1 cellular context compared by ENCODE assay signal in the genomic region with DNA sequence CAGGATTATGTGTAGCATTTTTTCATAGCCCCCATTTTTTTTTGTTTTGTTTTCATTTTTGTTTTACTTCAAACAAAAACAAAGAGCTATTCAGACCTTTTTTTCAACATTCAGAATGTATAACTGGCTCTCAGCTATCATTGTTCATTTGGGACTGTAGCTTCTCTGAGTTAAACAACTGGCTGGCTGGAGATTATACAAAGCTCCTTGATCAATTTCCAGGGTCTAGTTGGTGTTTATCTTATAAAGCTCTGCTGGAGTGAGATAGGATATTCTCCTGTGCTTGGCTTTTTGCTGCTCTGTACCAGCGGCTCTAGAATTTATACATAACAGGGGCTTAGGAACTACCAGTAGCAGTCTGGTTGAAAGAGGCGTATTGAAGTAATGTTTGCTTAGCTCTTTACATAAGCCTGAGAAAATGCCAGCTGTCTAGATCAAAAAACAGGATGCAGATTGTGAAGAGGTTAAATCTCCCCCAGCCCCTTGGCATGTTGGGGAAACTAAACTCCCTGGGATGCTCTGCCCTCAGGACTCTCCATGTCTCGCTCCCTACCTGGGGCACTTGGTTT.
TF ChIP-seq lines count a peak whose summit lies in the region.

No MANE protein-coding gene starts in this region.

TF ChIP-seq in WTC11, 78 proteins besides CTCF, POLR2A, EP300 and RAD21 (continued from another document):
- TF ChIP-seq, protein P1, sequence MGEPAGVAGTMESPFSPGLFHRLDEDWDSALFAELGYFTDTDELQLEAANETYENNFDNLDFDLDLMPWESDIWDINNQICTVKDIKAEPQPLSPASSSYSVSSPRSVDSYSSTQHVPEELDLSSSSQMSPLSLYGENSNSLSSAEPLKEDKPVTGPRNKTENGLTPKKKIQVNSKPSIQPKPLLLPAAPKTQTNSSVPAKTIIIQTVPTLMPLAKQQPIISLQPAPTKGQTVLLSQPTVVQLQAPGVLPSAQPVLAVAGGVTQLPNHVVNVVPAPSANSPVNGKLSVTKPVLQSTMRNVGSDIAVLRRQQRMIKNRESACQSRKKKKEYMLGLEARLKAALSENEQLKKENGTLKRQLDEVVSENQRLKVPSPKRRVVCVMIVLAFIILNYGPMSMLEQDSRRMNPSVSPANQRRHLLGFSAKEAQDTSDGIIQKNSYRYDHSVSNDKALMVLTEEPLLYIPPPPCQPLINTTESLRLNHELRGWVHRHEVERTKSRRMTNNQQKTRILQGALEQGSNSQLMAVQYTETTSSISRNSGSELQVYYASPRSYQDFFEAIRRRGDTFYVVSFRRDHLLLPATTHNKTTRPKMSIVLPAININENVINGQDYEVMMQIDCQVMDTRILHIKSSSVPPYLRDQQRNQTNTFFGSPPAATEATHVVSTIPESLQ (CRISPR knock-in tag; IDR thresholded peaks at IDR 0.05), result no peak
- TF ChIP-seq CREB1 (CRISPR knock-in tag; IDR thresholded peaks at IDR 0.05), result no peak
- TF ChIP-seq, protein P2, sequence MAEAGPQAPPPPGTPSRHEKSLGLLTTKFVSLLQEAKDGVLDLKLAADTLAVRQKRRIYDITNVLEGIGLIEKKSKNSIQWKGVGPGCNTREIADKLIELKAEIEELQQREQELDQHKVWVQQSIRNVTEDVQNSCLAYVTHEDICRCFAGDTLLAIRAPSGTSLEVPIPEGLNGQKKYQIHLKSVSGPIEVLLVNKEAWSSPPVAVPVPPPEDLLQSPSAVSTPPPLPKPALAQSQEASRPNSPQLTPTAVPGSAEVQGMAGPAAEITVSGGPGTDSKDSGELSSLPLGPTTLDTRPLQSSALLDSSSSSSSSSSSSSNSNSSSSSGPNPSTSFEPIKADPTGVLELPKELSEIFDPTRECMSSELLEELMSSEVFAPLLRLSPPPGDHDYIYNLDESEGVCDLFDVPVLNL (CRISPR knock-in tag; IDR thresholded peaks at IDR 0.05; ENCODE audit: borderline replicate concordance, low read depth), result no peak
- no peak for TF ChIP-seq NR1H2 (CRISPR knock-in tag; IDR thresholded peaks at IDR 0.05)
- TF ChIP-seq ESRRA (CRISPR knock-in tag; IDR thresholded peaks at IDR 0.05; ENCODE audit: borderline replicate concordance), result no peak
